2 cellular contexts compared by ENCODE assay signal in the genomic region with DNA sequence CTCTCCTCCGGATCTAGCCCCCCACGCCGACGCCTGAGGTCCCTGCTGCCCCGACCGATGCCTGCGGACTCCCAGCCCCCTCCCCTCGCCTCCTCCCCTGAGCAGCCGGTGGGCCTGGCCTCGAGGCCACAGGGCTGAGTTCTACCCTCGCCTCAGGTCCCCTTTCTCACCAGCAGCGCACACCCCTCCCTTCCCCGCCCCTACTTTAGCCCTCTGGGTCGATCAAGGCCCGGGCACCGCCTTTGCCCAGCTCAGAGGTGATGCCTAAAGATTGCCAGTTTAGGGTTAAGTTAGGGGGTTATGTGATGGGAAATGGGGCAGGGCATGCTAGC.
TF ChIP-seq lines count a peak whose summit lies in the region.

No MANE protein-coding gene starts in this region.

TF ChIP-seq in GM12878, 131 proteins besides CTCF, POLR2A, EP300 and RAD21 (continues in another document):
- no peak for TF ChIP-seq CHD2 (IDR thresholded peaks at IDR 0.05; ENCODE audit: borderline replicate concordance, low read depth, low read length)
- TF ChIP-seq ZNF217 (IDR thresholded peaks at IDR 0.05): no peak
- TF ChIP-seq, protein P1, sequence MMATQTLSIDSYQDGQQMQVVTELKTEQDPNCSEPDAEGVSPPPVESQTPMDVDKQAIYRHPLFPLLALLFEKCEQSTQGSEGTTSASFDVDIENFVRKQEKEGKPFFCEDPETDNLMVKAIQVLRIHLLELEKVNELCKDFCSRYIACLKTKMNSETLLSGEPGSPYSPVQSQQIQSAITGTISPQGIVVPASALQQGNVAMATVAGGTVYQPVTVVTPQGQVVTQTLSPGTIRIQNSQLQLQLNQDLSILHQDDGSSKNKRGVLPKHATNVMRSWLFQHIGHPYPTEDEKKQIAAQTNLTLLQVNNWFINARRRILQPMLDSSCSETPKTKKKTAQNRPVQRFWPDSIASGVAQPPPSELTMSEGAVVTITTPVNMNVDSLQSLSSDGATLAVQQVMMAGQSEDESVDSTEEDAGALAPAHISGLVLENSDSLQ (IDR thresholded peaks at IDR 0.05): no peak
- TF ChIP-seq MYC (IDR thresholded peaks at IDR 0.05; ENCODE audit: insufficient read depth, insufficient read length, insufficient replicate concordance, low read length, severe bottlenecking): no peak
- TF ChIP-seq, protein P2, sequence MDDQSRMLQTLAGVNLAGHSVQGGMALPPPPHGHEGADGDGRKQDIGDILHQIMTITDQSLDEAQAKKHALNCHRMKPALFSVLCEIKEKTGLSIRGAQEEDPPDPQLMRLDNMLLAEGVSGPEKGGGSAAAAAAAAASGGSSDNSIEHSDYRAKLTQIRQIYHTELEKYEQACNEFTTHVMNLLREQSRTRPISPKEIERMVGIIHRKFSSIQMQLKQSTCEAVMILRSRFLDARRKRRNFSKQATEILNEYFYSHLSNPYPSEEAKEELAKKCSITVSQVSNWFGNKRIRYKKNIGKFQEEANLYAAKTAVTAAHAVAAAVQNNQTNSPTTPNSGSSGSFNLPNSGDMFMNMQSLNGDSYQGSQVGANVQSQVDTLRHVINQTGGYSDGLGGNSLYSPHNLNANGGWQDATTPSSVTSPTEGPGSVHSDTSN (IDR thresholded peaks at IDR 0.05; ENCODE audit: insufficient replicate concordance, low read depth, low read length): no peak
- no peak for TF ChIP-seq KDM1A (IDR thresholded peaks at IDR 0.05; ENCODE audit: borderline replicate concordance)
- TF ChIP-seq CBX5 (IDR thresholded peaks at IDR 0.05; ENCODE audit: low read depth): no peak
- TF ChIP-seq, protein P3, sequence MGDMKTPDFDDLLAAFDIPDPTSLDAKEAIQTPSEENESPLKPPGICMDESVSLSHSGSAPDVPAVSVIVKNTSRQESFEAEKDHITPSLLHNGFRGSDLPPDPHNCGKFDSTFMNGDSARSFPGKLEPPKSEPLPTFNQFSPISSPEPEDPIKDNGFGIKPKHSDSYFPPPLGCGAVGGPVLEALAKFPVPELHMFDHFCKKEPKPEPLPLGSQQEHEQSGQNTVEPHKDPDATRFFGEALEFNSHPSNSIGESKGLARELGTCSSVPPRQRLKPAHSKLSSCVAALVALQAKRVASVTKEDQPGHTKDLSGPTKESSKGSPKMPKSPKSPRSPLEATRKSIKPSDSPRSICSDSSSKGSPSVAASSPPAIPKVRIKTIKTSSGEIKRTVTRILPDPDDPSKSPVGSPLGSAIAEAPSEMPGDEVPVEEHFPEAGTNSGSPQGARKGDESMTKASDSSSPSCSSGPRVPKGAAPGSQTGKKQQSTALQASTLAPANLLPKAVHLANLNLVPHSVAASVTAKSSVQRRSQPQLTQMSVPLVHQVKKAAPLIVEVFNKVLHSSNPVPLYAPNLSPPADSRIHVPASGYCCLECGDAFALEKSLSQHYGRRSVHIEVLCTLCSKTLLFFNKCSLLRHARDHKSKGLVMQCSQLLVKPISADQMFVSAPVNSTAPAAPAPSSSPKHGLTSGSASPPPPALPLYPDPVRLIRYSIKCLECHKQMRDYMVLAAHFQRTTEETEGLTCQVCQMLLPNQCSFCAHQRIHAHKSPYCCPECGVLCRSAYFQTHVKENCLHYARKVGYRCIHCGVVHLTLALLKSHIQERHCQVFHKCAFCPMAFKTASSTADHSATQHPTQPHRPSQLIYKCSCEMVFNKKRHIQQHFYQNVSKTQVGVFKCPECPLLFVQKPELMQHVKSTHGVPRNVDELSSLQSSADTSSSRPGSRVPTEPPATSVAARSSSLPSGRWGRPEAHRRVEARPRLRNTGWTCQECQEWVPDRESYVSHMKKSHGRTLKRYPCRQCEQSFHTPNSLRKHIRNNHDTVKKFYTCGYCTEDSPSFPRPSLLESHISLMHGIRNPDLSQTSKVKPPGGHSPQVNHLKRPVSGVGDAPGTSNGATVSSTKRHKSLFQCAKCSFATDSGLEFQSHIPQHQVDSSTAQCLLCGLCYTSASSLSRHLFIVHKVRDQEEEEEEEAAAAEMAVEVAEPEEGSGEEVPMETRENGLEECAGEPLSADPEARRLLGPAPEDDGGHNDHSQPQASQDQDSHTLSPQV (IDR thresholded peaks at IDR 0.05): no peak
- TF ChIP-seq, protein P4, sequence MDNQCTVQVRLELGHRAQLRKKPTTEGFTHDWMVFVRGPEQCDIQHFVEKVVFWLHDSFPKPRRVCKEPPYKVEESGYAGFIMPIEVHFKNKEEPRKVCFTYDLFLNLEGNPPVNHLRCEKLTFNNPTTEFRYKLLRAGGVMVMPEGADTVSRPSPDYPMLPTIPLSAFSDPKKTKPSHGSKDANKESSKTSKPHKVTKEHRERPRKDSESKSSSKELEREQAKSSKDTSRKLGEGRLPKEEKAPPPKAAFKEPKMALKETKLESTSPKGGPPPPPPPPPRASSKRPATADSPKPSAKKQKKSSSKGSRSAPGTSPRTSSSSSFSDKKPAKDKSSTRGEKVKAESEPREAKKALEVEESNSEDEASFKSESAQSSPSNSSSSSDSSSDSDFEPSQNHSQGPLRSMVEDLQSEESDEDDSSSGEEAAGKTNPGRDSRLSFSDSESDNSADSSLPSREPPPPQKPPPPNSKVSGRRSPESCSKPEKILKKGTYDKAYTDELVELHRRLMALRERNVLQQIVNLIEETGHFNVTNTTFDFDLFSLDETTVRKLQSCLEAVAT (IDR thresholded peaks at IDR 0.05): no peak
- TF ChIP-seq, protein P5, sequence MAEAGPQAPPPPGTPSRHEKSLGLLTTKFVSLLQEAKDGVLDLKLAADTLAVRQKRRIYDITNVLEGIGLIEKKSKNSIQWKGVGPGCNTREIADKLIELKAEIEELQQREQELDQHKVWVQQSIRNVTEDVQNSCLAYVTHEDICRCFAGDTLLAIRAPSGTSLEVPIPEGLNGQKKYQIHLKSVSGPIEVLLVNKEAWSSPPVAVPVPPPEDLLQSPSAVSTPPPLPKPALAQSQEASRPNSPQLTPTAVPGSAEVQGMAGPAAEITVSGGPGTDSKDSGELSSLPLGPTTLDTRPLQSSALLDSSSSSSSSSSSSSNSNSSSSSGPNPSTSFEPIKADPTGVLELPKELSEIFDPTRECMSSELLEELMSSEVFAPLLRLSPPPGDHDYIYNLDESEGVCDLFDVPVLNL (IDR thresholded peaks at IDR 0.05; ENCODE audit: low read depth, low read length): no peak
- no peak for TF ChIP-seq POU2F2 (IDR thresholded peaks at IDR 0.05; ENCODE audit: borderline replicate concordance, low read depth, low read length)
- TF ChIP-seq MTA3 (IDR thresholded peaks at IDR 0.05; ENCODE audit: borderline replicate concordance, low read length): no peak
- TF ChIP-seq SREBF2 (IDR thresholded peaks at IDR 0.05; ENCODE audit: low read length): no peak

TF ChIP-seq in neural cell, 6 proteins besides CTCF, POLR2A, EP300 and RAD21:
- no peak for TF ChIP-seq POLR2AphosphoS5 (IDR thresholded peaks at IDR 0.05)
- no peak for TF ChIP-seq TAF1 (IDR thresholded peaks at IDR 0.05; ENCODE audit: low read depth)
